ENCODE assay signal across 15 cellular contexts in genomic region chr7:110573862-110574528, GRCh38.
DNase-seq lines count a peak whose midpoint lies in the region; ATAC-seq, FAIRE-seq and TF ChIP-seq lines count a peak whose summit lies in the region.
"Had no signal": no experiment of that assay in that cellular context is flagged by ENCODE, and none has a peak within 500 bp of the region (broad histone marks: within the 10 kb centered on the region; RNA-seq: fewer than 3 reads in every experiment).

No MANE protein-coding gene starts in this region.

- no peaks in the 10 kb centered on the region for H3K9me3 ChIP-seq in mesodermal cell (ENCODE audit: control insufficient read depth, low read length)
- H3K9me3 ChIP-seq: Caco-2 had no signal

- peak; percentile 86 for DNase-seq in EL
- peak; percentile 90 for DNase-seq in NCI-H226
- peak; percentile 89 for DNase-seq in bronchial epithelial cell (ENCODE audit: low read depth)
- DNase-seq in head of caudate nucleus, result no peak
- no peak for DNase-seq in MV-4-11 (lab: John Stamatoyannopoulos, UW)
- no peak for DNase-seq in Right ventricle myocardium inferior (ENCODE audit: missing footprints)
- DNase-seq in AG08395 (ENCODE audit: low spot score), result no peak
- DNase-seq: Caco-2; immature natural killer cell; natural killer cell; NCI-H1417 treated with DMSO at 0.1 percent for 48 hours; stimulated activated CD4-positive, alpha-beta T cell treated with anti-CD3 and anti-CD28 coated beads, Interleukin-12 subunit alpha, Interleukin-12 subunit beta, amount 100 ng/mL, for 4 hours; stimulated activated CD8-positive, alpha-beta memory T cell treated with anti-CD3 and anti-CD28 coated beads, Interleukin-4, amount 100 ng/mL, for 48 hours had no signal

- H3K36me3 ChIP-seq in bronchial epithelial cell (ENCODE audit: control insufficient read depth, insufficient read depth, low read length) (no peaks in the 10 kb centered on the region), mesodermal cell (ENCODE audit: control insufficient read depth, insufficient read depth, low read length) (no peaks in the 10 kb centered on the region)

- no peaks in the 10 kb centered on the region for H3K4me1 ChIP-seq in mesodermal cell (ENCODE audit: control insufficient read depth, insufficient read depth, low read length, poor library complexity, severe bottlenecking)
- H3K4me1 ChIP-seq: Caco-2 had no signal

- H3K27ac ChIP-seq in mesodermal cell (ENCODE audit: low read depth, low read length, severe bottlenecking), result peak overlapping the region; percentile 64

- H3K4me3 ChIP-seq in bronchial epithelial cell (ENCODE audit: low read depth, low read length) (no peak overlapping the region), mesodermal cell (ENCODE audit: extremely low read depth, insufficient read depth, low read length, poor library complexity, severe bottlenecking) (no peak overlapping the region)

- no peak for TF ChIP-seq CTCF in bronchial epithelial cell (IDR thresholded peaks at IDR 0.05; ENCODE audit: insufficient read depth, low read length, severe bottlenecking)

- 46 to 64% methylated on average over 4 of the region's 6 CpGs for WGBS in mesodermal cell (ENCODE audit: insufficient coverage in 2 of 2), 2 experiments

- peak; percentile 47 for FAIRE-seq in bronchial epithelial cell (lab: Jason Lieb, UNC)
- FAIRE-seq: GM12892 had no signal

- no peaks in the 10 kb centered on the region for H3K27me3 ChIP-seq in bronchial epithelial cell (ENCODE audit: control insufficient read depth, insufficient read depth, low read length)

- intact Hi-C loops in head of caudate nucleus (cut with DNase I) (no loop called here), Right ventricle myocardium inferior (cut with DNase I) (no loop called here)

- ATAC-seq in Right ventricle myocardium inferior, result no peak
- ATAC-seq: natural killer cell had no signal

Comparison
In these comparisons a context has a peak if more than half of its experiments do, and no peak if none do; other contexts are left out.
1. DNase-seq: peak in EL (single experiment), NCI-H226 (single experiment) and bronchial epithelial cell (single experiment); none in head of caudate nucleus (0 of 42), MV-4-11 (single experiment), Right ventricle myocardium inferior (single experiment) and AG08395 (single experiment).